In genomic region chr13:44768233-44768632, GRCh38 we compare ENCODE assay signal across 10 cellular contexts.
A peak's percentile ranks its signal among the peaks of the same experiment; 100 is the strongest.
DNase-seq lines count a peak whose midpoint lies in the region; ATAC-seq and TF ChIP-seq lines count a peak whose summit lies in the region.
"Had no signal": no experiment of that assay in that cellular context is flagged by ENCODE, and none has a peak within 500 bp of the region (broad histone marks: within the 10 kb centered on the region; RNA-seq: fewer than 3 reads in every experiment).

No MANE protein-coding gene starts in this region.

- no peaks in the 10 kb centered on the region for H3K27me3 Mint-ChIP-seq in nephron progenitor cell (ENCODE audit: low read depth, poor library complexity)

- no peaks in the 10 kb centered on the region for H3K4me1 ChIP-seq in thyroid gland

- in situ Hi-C loops in GM13976 (cut with MboI; ENCODE audit: low sequenced_read_pairs, unreplicated experiment), result no loop called here

- no peak overlapping the region for H3K4me3 ChIP-seq in coronary artery
- no peak overlapping the region for H3K4me3 ChIP-seq in thyroid gland (replicated peaks in 1 of 3)

- no peak overlapping the region for H3K27ac ChIP-seq in coronary artery
- no peak overlapping the region for H3K27ac ChIP-seq in thyroid gland

- no peaks in the 10 kb centered on the region for H3K27me3 ChIP-seq in thyroid gland

- ATAC-seq in HG02678 (IDR thresholded peaks at IDR 0.05; ENCODE audit: unreplicated experiment), result peak; percentile 68
- no peak for ATAC-seq in HG03139 (IDR thresholded peaks at IDR 0.05; ENCODE audit: unreplicated experiment)
- ATAC-seq: esophagus mucosa had no signal

- DNase-seq in GM13976 (ENCODE audit: low spot score) (peak; percentile 48), nephron progenitor cell (no peak), coronary artery (ENCODE audit: low spot score) (no peak), thyroid gland (no peak), SW480 (ENCODE audit: low spot score) (no peak)
- DNase-seq in activated CD4-positive, alpha-beta T cell treated with anti-CD3 and anti-CD28 coated beads, Interleukin-2, amount 50 U/mL, for 48 hours, result peak; percentile 18 to 45
- DNase-seq: RPMI8226 had no signal

- WGBS in thyroid gland, 2 donors, result 43 to 49% methylated on average over 2 of the region's 2 CpGs

- H3K4me1 Mint-ChIP-seq in nephron progenitor cell, result peaks cover 52% of the 10 kb centered on the region

- no peaks in the 10 kb centered on the region for H3K36me3 Mint-ChIP-seq in nephron progenitor cell (ENCODE audit: low read depth)

- no peak overlapping the region for H3K4me3 Mint-ChIP-seq in nephron progenitor cell

- intact Hi-C loops in thyroid gland (cut with DNase I), result no loop called here

- H3K9me3 Mint-ChIP-seq in nephron progenitor cell, result no peaks in the 10 kb centered on the region

- no peaks in the 10 kb centered on the region for H3K36me3 ChIP-seq in thyroid gland

- TF ChIP-seq CTCF in GM13976 (IDR thresholded peaks at IDR 0.05; ENCODE audit: borderline replicate concordance, control extremely low read depth, extremely low read depth, insufficient read depth, missing control alignments) (no peak), nephron progenitor cell (IDR thresholded peaks at IDR 0.05) (no peak), coronary artery (IDR thresholded peaks at IDR 0.05) (no peak), thyroid gland (IDR thresholded peaks at IDR 0.05) (no peak)

- no peaks in the 10 kb centered on the region for H3K9me3 ChIP-seq in thyroid gland

- TF ChIP-seq POLR2A in thyroid gland (IDR thresholded peaks at IDR 0.05), result no peak

- peak overlapping the region; percentile 42 for H3K27ac Mint-ChIP-seq in nephron progenitor cell

Comparison
In these comparisons a context has a peak if more than half of its experiments do, and no peak if none do; other contexts are left out.
1. DNase-seq: peak in GM13976 (single experiment) and activated CD4-positive, alpha-beta T cell treated with anti-CD3 and anti-CD28 coated beads, Interleukin-2, amount 50 U/mL, for 48 hours (2 of 2); none in nephron progenitor cell (single experiment), coronary artery (single experiment), thyroid gland (0 of 2) and SW480 (single experiment).